In genomic region chr15:84877701-84878100, GRCh38 we compare ENCODE assay signal across 3 cellular contexts. TPM values are rescaled to one million over a fixed set of nuclear protein-coding genes. Genes with fewer than 3 reads are reported as not detected.
"Had no signal": no experiment of that assay in that cellular context is flagged by ENCODE, and none has a peak within 500 bp of the region (broad histone marks: within the 10 kb centered on the region; RNA-seq: fewer than 3 reads in every experiment).

No MANE protein-coding gene starts in this region.

RNA-seq across cellular contexts. Expression of gene SLC28A1, which starts 6.8 kb away (rescaled TPM):
- total RNA-seq: GM23338, H1, IMR-90 had no signal
